Comparison of ENCODE assay signal across 11 cellular contexts in genomic region chr10:110901954-110902819, GRCh38. TPM values are rescaled to one million over a fixed set of nuclear protein-coding genes. Genes with fewer than 3 reads are reported as not detected.
DNase-seq lines count a peak whose midpoint lies in the region; ATAC-seq and TF ChIP-seq lines count a peak whose summit lies in the region.
"Had no signal": no experiment of that assay in that cellular context is flagged by ENCODE, and none has a peak within 500 bp of the region (broad histone marks: within the 10 kb centered on the region; RNA-seq: fewer than 3 reads in every experiment).

No MANE protein-coding gene starts in this region.

- H3K27ac Mint-ChIP-seq in stimulated activated naive CD8-positive, alpha-beta T cell treated with anti-CD3 and anti-CD28 coated beads, Interleukin-15, Interleukin-2, amounts not matched to agents 100 ng/mL and 50 ng/mL, for 24 hours, result peak overlapping the region; percentile 88

- H3K4me3 ChIP-seq in fibroblast of villous mesenchyme (ENCODE audit: low read depth, low read length), result no peak overlapping the region

- H3K9me3 Mint-ChIP-seq in stimulated activated naive CD8-positive, alpha-beta T cell treated with anti-CD3 and anti-CD28 coated beads, Interleukin-15, Interleukin-2, amounts not matched to agents 100 ng/mL and 50 ng/mL, for 24 hours, result no peaks in the 10 kb centered on the region

- TF ChIP-seq CTCF in fibroblast of villous mesenchyme (IDR thresholded peaks at IDR 0.05; ENCODE audit: insufficient read depth, low read depth, low read length), result no peak

- peak; percentile 17 for DNase-seq in activated gamma-delta T cell treated with anti-CD3 and anti-CD28 coated beads, Interleukin-2, amount 50 U/mL, for 16 hours (ENCODE audit: low read depth)
- DNase-seq in activated gamma-delta T cell treated with Interleukin-2 at 50 U/mL for 16 hours (no peak), fibroblast of villous mesenchyme (ENCODE audit: low read depth) (peak; percentile 75), NCI-H1436 (lab: John Stamatoyannopoulos, UW) (no peak)
- DNase-seq in activated CD4-positive, alpha-beta T cell treated with anti-CD3 and anti-CD28 coated beads, Interleukin-2, amount 50 U/mL, for 48 hours, result peak; percentile 22 to 26
- DNase-seq: anterior cingulate cortex, DMS79 treated with DMSO at 0.1 percent for 48 hours, NCI-H510A treated with DMSO at 0.1 percent for 48 hours had no signal

- no peaks in the 10 kb centered on the region for H3K27me3 Mint-ChIP-seq in stimulated activated naive CD8-positive, alpha-beta T cell treated with anti-CD3 and anti-CD28 coated beads, Interleukin-15, Interleukin-2, amounts not matched to agents 100 ng/mL and 50 ng/mL, for 24 hours

- ATAC-seq in HG02852 (IDR thresholded peaks at IDR 0.05; ENCODE audit: unreplicated experiment), result no peak
- ATAC-seq in GM18858 (IDR thresholded peaks at IDR 0.05; ENCODE audit: unreplicated experiment), result no peak

- peak overlapping the region; percentile 18 for H3K4me3 Mint-ChIP-seq in stimulated activated naive CD8-positive, alpha-beta T cell treated with anti-CD3 and anti-CD28 coated beads, Interleukin-15, Interleukin-2, amounts not matched to agents 100 ng/mL and 50 ng/mL, for 24 hours

- H3K36me3 Mint-ChIP-seq in stimulated activated naive CD8-positive, alpha-beta T cell treated with anti-CD3 and anti-CD28 coated beads, Interleukin-15, Interleukin-2, amounts not matched to agents 100 ng/mL and 50 ng/mL, for 24 hours (ENCODE audit: low read depth), result peaks cover 40% of the 10 kb centered on the region

- peaks cover 43% of the 10 kb centered on the region for H3K4me1 Mint-ChIP-seq in stimulated activated naive CD8-positive, alpha-beta T cell treated with anti-CD3 and anti-CD28 coated beads, Interleukin-15, Interleukin-2, amounts not matched to agents 100 ng/mL and 50 ng/mL, for 24 hours (ENCODE audit: low read depth)

RNA-seq across cellular contexts. Expression of gene BBIP1, which starts 16.8 kb away (rescaled TPM):
- 20.6 and 23.3 TPM in 2 replicates for total RNA-seq in fibroblast of villous mesenchyme

RNA-seq across cellular contexts. Expression of gene SHOC2, which starts 17.2 kb away (rescaled TPM):
- 50.9 and 69.5 TPM in 2 replicates for total RNA-seq in fibroblast of villous mesenchyme

RNA-seq across cellular contexts. Expression of gene PDCD4, which starts 30.5 kb away (rescaled TPM):
- 18.4 and 35.8 TPM in 2 replicates for total RNA-seq in fibroblast of villous mesenchyme

Comparison
In these comparisons a context has a peak if more than half of its experiments do, and no peak if none do; other contexts are left out.
1. DNase-seq: peak in activated gamma-delta T cell treated with anti-CD3 and anti-CD28 coated beads, Interleukin-2, amount 50 U/mL, for 16 hours (single experiment), activated CD4-positive, alpha-beta T cell treated with anti-CD3 and anti-CD28 coated beads, Interleukin-2, amount 50 U/mL, for 48 hours (2 of 2) and fibroblast of villous mesenchyme (single experiment); none in activated gamma-delta T cell treated with Interleukin-2 at 50 U/mL for 16 hours (single experiment) and NCI-H1436 (single experiment).